In genomic region chr1:102172200-102172599, GRCh38 we compare ENCODE assay signal across 15 cellular contexts.
DNase-seq lines count a peak whose midpoint lies in the region; FAIRE-seq and TF ChIP-seq lines count a peak whose summit lies in the region.
"Had no signal": no experiment of that assay in that cellular context is flagged by ENCODE, and none has a peak within 500 bp of the region (broad histone marks: within the 10 kb centered on the region; RNA-seq: fewer than 3 reads in every experiment).

No MANE protein-coding gene starts in this region.

- H3K4me1 ChIP-seq in A673 (ENCODE audit: insufficient read depth, low read length, poor library complexity, severe bottlenecking) = peaks cover 22% of the 10 kb centered on the region
- H3K4me1 ChIP-seq: A549, BLaER1 had no signal

- H3K4me3 ChIP-seq in A673 (ENCODE audit: low read depth, low read length, poor library complexity, severe bottlenecking) = no peak overlapping the region
- H3K4me3 ChIP-seq: A549, BLaER1 had no signal

- no peak for TF ChIP-seq CTCF in A673 (conservative IDR thresholded peaks at IDR 0.05; ENCODE audit: low read depth, low read length)

- no TSS peak for BruUV-seq in A673 (replicated peaks; lab: Mats Ljungman, UMichigan)

- H3K27ac ChIP-seq in A673 (ENCODE audit: low read depth, low read length, poor library complexity, severe bottlenecking) = no peak overlapping the region
- H3K27ac ChIP-seq: A549, BLaER1 had no signal

- CTCF ChIA-PET in A673 (lab: Charles Lee) = no interaction called here

- H3K36me3 ChIP-seq in A673 (ENCODE audit: insufficient read depth, low read length, poor library complexity, severe bottlenecking) = no peaks in the 10 kb centered on the region
- H3K36me3 ChIP-seq: BLaER1 had no signal

- POLR2A ChIA-PET in A673 (lab: Charles Lee; ENCODE audit: low non-redundant PET) = no interaction called here

- no peaks in the 10 kb centered on the region for H3K27me3 ChIP-seq in A673 (replicated peaks; ENCODE audit: insufficient read depth, low read depth, low read length, poor library complexity)
- H3K27me3 ChIP-seq: BLaER1 had no signal

- peak; percentile 97 for FAIRE-seq in TTC549 (lab: Jason Lieb, UNC)
- peak; percentile 96 for FAIRE-seq in frontal cortex (lab: Jason Lieb, UNC)
- FAIRE-seq in urothelium cell line (lab: Jason Lieb, UNC) = no peak
- FAIRE-seq: A549, H1, HTR-8/SVneo had no signal

- intact Hi-C loops in A673 (cut with micrococcal nuclease; ENCODE audit: unreplicated experiment) = no loop called here

- no peaks in the 10 kb centered on the region for H3K9me3 ChIP-seq in A673 (ENCODE audit: low read depth, low read length, poor library complexity, severe bottlenecking)
- H3K9me3 ChIP-seq: A549, BLaER1 had no signal

- DNase-seq in A673 (ENCODE audit: low spot score) (peak; percentile 54), frontal cortex (ENCODE audit: low spot score in 2 of 2) (no peak), NCI-H748 treated with DMSO at 0.1 percent for 48 hours (lab: John Stamatoyannopoulos, UW) (no peak), urothelium cell line (ENCODE audit: low spot score) (no peak)
- DNase-seq in central memory CD4-positive, alpha-beta T cell = no peak
- DNase-seq: CD4-positive, alpha-beta memory T cell; DMS153; DMS79; GF-D8; H9 had no signal
